In the genomic region with DNA sequence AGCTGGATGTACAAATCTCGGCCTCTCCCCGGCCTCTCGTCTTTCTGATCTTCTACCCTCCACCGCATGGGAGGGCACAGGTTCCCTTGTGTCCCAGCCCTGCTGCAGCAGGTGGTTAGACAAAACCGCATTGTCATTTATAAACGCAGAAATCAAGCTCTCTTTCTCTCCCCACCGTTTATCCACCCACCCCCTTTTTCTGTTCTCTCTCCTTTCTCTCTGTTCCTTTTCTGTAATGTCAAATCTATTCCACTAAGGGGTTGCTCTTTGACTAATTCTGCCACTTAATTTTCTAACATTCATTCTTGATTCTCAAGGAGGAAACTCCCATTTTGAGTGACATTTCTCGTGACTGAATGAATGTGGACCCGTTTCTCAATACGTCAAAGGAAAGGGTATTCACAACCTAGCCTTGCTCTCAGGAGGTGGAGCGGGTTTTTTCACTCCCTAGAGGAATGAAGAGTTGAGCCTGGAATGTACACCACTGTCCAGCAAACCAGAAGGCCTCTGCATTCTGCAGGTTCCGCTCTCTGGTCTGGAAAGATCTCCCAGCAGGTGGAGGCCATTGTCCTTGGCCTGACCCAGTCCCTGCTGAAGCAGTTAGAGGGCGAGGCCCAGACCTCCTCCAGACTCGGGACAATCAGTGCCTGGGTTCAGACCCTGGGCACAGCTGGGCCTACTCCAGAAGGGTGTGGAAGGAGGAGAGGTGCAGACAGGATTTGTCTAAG, we compare ENCODE assay signal across 1 cellular context.
TF ChIP-seq lines count a peak whose summit lies in the region.

No MANE protein-coding gene starts in this region.

TF ChIP-seq in GM12878, 131 proteins besides CTCF, POLR2A, EP300 and RAD21 (continued from another document and continues in another):
- TF ChIP-seq ZNF217 (IDR thresholded peaks at IDR 0.05) (no peak; the same call in 1 of the 2 replicates), ZNF24 (IDR thresholded peaks at IDR 0.05) (peak; percentile 71), SMC3 (IDR thresholded peaks at IDR 0.05; ENCODE audit: borderline replicate concordance, low read length) (peak; percentile 2; the same call in 1 of the 2 replicates), IKZF1 (conservative IDR thresholded peaks at IDR 0.05) (peak; percentile 96), ATF7 (IDR thresholded peaks at IDR 0.05; ENCODE audit: low read depth) (peak; percentile 80), SUPT20H (IDR thresholded peaks at IDR 0.05; ENCODE audit: borderline replicate concordance, control insufficient read depth, low read depth, low read length) (no peak), JUNB (IDR thresholded peaks at IDR 0.05) (peak; percentile 89), NR2C1 (IDR thresholded peaks at IDR 0.05) (no peak), GATAD2B (conservative IDR thresholded peaks at IDR 0.05; ENCODE audit: low read depth) (peak; percentile 71; the same call in 1 of the 2 replicates), CHD4 (IDR thresholded peaks at IDR 0.05) (no peak), MTA2 (IDR thresholded peaks at IDR 0.05; ENCODE audit: low read depth) (peak; percentile 98), FOXM1 (IDR thresholded peaks at IDR 0.05; ENCODE audit: low read depth, low read length) (no peak), SMAD1 (IDR thresholded peaks at IDR 0.05; ENCODE audit: low read depth, partially characterized antibody) (peak; percentile 66), ZNF622 (IDR thresholded peaks at IDR 0.05) (no peak), HCFC1 (IDR thresholded peaks at IDR 0.05; ENCODE audit: low read length) (no peak), SPI1 (IDR thresholded peaks at IDR 0.05; ENCODE audit: borderline replicate concordance, insufficient read depth, low read depth, low read length) (peak; percentile 56; the same call in 1 of the 2 replicates), YY1 (IDR thresholded peaks at IDR 0.05; ENCODE audit: low read depth, low read length) (peak; percentile 65), MEF2A (IDR thresholded peaks at IDR 0.05; ENCODE audit: insufficient read depth, low read depth, low read length) (peak; percentile 91), BHLHE40 (IDR thresholded peaks at IDR 0.05; ENCODE audit: borderline replicate concordance in 1 of 2, low read depth in 2 of 2, low read length in 1 of 2) (peak; percentile 85 to 87), ETV6 (conservative IDR thresholded peaks at IDR 0.05 in 1 of 2, IDR thresholded peaks at IDR 0.05 in 1 of 2; ENCODE audit: borderline replicate concordance in 1 of 2, low read depth in 1 of 2) (no peak; a peak in 1 of 4 replicates), RELA (IDR thresholded peaks at IDR 0.05; ENCODE audit: borderline replicate concordance, partially characterized antibody) (peak; percentile 36), ZNF207 (IDR thresholded peaks at IDR 0.05; ENCODE audit: borderline replicate concordance) (no peak), BACH1 (IDR thresholded peaks at IDR 0.05; ENCODE audit: borderline replicate concordance) (peak; percentile 31; the same call in 1 of the 2 replicates), RFX5 (IDR thresholded peaks at IDR 0.05; ENCODE audit: low read depth, low read length) (no peak), HDAC6 (IDR thresholded peaks at IDR 0.05; ENCODE audit: unreplicated experiment) (no peak), MTA3 (IDR thresholded peaks at IDR 0.05; ENCODE audit: borderline replicate concordance, low read length) (no peak), PML (IDR thresholded peaks at IDR 0.05; ENCODE audit: low read length) (no peak)
- TF ChIP-seq, protein P1, sequence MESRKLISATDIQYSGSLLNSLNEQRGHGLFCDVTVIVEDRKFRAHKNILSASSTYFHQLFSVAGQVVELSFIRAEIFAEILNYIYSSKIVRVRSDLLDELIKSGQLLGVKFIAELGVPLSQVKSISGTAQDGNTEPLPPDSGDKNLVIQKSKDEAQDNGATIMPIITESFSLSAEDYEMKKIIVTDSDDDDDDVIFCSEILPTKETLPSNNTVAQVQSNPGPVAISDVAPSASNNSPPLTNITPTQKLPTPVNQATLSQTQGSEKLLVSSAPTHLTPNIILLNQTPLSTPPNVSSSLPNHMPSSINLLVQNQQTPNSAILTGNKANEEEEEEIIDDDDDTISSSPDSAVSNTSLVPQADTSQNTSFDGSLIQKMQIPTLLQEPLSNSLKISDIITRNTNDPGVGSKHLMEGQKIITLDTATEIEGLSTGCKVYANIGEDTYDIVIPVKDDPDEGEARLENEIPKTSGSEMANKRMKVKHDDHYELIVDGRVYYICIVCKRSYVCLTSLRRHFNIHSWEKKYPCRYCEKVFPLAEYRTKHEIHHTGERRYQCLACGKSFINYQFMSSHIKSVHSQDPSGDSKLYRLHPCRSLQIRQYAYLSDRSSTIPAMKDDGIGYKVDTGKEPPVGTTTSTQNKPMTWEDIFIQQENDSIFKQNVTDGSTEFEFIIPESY (IDR thresholded peaks at IDR 0.05): no peak
- TF ChIP-seq, protein P2, sequence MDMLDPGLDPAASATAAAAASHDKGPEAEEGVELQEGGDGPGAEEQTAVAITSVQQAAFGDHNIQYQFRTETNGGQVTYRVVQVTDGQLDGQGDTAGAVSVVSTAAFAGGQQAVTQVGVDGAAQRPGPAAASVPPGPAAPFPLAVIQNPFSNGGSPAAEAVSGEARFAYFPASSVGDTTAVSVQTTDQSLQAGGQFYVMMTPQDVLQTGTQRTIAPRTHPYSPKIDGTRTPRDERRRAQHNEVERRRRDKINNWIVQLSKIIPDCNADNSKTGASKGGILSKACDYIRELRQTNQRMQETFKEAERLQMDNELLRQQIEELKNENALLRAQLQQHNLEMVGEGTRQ (IDR thresholded peaks at IDR 0.05; ENCODE audit: borderline replicate concordance, low read depth, low read length): no peak
- TF ChIP-seq, protein P3, sequence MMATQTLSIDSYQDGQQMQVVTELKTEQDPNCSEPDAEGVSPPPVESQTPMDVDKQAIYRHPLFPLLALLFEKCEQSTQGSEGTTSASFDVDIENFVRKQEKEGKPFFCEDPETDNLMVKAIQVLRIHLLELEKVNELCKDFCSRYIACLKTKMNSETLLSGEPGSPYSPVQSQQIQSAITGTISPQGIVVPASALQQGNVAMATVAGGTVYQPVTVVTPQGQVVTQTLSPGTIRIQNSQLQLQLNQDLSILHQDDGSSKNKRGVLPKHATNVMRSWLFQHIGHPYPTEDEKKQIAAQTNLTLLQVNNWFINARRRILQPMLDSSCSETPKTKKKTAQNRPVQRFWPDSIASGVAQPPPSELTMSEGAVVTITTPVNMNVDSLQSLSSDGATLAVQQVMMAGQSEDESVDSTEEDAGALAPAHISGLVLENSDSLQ (IDR thresholded peaks at IDR 0.05): peak; percentile 96
- TF ChIP-seq, protein P4, sequence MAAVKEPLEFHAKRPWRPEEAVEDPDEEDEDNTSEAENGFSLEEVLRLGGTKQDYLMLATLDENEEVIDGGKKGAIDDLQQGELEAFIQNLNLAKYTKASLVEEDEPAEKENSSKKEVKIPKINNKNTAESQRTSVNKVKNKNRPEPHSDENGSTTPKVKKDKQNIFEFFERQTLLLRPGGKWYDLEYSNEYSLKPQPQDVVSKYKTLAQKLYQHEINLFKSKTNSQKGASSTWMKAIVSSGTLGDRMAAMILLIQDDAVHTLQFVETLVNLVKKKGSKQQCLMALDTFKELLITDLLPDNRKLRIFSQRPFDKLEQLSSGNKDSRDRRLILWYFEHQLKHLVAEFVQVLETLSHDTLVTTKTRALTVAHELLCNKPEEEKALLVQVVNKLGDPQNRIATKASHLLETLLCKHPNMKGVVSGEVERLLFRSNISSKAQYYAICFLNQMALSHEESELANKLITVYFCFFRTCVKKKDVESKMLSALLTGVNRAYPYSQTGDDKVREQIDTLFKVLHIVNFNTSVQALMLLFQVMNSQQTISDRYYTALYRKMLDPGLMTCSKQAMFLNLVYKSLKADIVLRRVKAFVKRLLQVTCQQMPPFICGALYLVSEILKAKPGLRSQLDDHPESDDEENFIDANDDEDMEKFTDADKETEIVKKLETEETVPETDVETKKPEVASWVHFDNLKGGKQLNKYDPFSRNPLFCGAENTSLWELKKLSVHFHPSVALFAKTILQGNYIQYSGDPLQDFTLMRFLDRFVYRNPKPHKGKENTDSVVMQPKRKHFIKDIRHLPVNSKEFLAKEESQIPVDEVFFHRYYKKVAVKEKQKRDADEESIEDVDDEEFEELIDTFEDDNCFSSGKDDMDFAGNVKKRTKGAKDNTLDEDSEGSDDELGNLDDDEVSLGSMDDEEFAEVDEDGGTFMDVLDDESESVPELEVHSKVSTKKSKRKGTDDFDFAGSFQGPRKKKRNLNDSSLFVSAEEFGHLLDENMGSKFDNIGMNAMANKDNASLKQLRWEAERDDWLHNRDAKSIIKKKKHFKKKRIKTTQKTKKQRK (IDR thresholded peaks at IDR 0.05; ENCODE audit: low read depth, low read length): no peak
- TF ChIP-seq, protein P5, sequence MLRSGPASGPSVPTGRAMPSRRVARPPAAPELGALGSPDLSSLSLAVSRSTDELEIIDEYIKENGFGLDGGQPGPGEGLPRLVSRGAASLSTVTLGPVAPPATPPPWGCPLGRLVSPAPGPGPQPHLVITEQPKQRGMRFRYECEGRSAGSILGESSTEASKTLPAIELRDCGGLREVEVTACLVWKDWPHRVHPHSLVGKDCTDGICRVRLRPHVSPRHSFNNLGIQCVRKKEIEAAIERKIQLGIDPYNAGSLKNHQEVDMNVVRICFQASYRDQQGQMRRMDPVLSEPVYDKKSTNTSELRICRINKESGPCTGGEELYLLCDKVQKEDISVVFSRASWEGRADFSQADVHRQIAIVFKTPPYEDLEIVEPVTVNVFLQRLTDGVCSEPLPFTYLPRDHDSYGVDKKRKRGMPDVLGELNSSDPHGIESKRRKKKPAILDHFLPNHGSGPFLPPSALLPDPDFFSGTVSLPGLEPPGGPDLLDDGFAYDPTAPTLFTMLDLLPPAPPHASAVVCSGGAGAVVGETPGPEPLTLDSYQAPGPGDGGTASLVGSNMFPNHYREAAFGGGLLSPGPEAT (IDR thresholded peaks at IDR 0.05; ENCODE audit: low read depth): peak; percentile 97
- TF ChIP-seq, protein P6, sequence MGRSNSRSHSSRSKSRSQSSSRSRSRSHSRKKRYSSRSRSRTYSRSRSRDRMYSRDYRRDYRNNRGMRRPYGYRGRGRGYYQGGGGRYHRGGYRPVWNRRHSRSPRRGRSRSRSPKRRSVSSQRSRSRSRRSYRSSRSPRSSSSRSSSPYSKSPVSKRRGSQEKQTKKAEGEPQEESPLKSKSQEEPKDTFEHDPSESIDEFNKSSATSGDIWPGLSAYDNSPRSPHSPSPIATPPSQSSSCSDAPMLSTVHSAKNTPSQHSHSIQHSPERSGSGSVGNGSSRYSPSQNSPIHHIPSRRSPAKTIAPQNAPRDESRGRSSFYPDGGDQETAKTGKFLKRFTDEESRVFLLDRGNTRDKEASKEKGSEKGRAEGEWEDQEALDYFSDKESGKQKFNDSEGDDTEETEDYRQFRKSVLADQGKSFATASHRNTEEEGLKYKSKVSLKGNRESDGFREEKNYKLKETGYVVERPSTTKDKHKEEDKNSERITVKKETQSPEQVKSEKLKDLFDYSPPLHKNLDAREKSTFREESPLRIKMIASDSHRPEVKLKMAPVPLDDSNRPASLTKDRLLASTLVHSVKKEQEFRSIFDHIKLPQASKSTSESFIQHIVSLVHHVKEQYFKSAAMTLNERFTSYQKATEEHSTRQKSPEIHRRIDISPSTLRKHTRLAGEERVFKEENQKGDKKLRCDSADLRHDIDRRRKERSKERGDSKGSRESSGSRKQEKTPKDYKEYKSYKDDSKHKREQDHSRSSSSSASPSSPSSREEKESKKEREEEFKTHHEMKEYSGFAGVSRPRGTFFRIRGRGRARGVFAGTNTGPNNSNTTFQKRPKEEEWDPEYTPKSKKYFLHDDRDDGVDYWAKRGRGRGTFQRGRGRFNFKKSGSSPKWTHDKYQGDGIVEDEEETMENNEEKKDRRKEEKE (IDR thresholded peaks at IDR 0.05): no peak
- TF ChIP-seq, protein P7, sequence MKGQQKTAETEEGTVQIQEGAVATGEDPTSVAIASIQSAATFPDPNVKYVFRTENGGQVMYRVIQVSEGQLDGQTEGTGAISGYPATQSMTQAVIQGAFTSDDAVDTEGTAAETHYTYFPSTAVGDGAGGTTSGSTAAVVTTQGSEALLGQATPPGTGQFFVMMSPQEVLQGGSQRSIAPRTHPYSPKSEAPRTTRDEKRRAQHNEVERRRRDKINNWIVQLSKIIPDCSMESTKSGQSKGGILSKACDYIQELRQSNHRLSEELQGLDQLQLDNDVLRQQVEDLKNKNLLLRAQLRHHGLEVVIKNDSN (IDR thresholded peaks at IDR 0.05; ENCODE audit: borderline replicate concordance, extremely low read length, insufficient read depth, low read depth, low read length): no peak
- TF ChIP-seq, protein P8, sequence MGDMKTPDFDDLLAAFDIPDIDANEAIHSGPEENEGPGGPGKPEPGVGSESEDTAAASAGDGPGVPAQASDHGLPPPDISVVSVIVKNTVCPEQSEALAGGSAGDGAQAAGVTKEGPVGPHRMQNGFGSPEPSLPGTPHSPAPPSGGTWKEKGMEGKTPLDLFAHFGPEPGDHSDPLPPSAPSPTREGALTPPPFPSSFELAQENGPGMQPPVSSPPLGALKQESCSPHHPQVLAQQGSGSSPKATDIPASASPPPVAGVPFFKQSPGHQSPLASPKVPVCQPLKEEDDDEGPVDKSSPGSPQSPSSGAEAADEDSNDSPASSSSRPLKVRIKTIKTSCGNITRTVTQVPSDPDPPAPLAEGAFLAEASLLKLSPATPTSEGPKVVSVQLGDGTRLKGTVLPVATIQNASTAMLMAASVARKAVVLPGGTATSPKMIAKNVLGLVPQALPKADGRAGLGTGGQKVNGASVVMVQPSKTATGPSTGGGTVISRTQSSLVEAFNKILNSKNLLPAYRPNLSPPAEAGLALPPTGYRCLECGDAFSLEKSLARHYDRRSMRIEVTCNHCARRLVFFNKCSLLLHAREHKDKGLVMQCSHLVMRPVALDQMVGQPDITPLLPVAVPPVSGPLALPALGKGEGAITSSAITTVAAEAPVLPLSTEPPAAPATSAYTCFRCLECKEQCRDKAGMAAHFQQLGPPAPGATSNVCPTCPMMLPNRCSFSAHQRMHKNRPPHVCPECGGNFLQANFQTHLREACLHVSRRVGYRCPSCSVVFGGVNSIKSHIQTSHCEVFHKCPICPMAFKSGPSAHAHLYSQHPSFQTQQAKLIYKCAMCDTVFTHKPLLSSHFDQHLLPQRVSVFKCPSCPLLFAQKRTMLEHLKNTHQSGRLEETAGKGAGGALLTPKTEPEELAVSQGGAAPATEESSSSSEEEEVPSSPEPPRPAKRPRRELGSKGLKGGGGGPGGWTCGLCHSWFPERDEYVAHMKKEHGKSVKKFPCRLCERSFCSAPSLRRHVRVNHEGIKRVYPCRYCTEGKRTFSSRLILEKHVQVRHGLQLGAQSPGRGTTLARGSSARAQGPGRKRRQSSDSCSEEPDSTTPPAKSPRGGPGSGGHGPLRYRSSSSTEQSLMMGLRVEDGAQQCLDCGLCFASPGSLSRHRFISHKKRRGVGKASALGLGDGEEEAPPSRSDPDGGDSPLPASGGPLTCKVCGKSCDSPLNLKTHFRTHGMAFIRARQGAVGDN (IDR thresholded peaks at IDR 0.05): peak; percentile 94; the same call in 1 of the 2 replicates
